In genomic region chr7:55065079-55065478, GRCh38 we compare ENCODE assay signal across 8 cellular contexts. TPM values are rescaled to one million over a fixed set of nuclear protein-coding genes. Genes with fewer than 3 reads are reported as not detected.
A peak's percentile ranks its signal among the peaks of the same experiment; 100 is the strongest.
DNase-seq lines count a peak whose midpoint lies in the region; ATAC-seq and TF ChIP-seq lines count a peak whose summit lies in the region.

No MANE protein-coding gene starts in this region.

- TF ChIP-seq CTCF in ascending aorta (IDR thresholded peaks at IDR 0.05) = no peak
- no peak for TF ChIP-seq CTCF in liver (IDR thresholded peaks at IDR 0.05; ENCODE audit: low read depth, low read length, missing input control)

- H3K4me1 ChIP-seq in ascending aorta = peaks cover 4 to 38% of the 10 kb centered on the region in 2 donors
- H3K4me1 ChIP-seq in liver (ENCODE audit: control insufficient read depth in 4 of 4, insufficient read depth in 4 of 4, low read length in 3 of 4) = peaks cover 4 to 45% (median 24%) of the 10 kb centered on the region in 4 donors

- no peaks in the 10 kb centered on the region for H3K9me3 ChIP-seq in ascending aorta
- no peaks in the 10 kb centered on the region for H3K9me3 ChIP-seq in liver (ENCODE audit: control insufficient read depth in 4 of 4, low read length in 3 of 4)

- H3K27me3 ChIP-seq in ascending aorta = no peaks in the 10 kb centered on the region
- no peaks in the 10 kb centered on the region for H3K27me3 ChIP-seq in liver (ENCODE audit: control insufficient read depth in 4 of 4, insufficient read depth in 4 of 4, low read length in 3 of 4)

- DNase-seq in ELR (ENCODE audit: low read depth) = peak; percentile 99
- DNase-seq in ascending aorta (ENCODE audit: low spot score in 2 of 2) = no peak
- DNase-seq in SHP77 (lab: John Stamatoyannopoulos, UW) = no peak
- DNase-seq in KG1 (lab: John Stamatoyannopoulos, UW) = no peak
- DNase-seq in stimulated activated CD4-positive, alpha-beta T cell treated with anti-CD3 and anti-CD28 coated beads, Interleukin-2, amount 100 ng/mL, for 24 hours = no peak

- intact Hi-C loops in ascending aorta (cut with DNase I) = loop anchor here (2.0 to 10.0 kb wide), 3 partner anchors 36 to 510 kb away; partner anchors contain the start of gene VOPP1

- ATAC-seq in HG03045 (IDR thresholded peaks at IDR 0.05; ENCODE audit: unreplicated experiment) (peak; percentile 49), HG03457 (IDR thresholded peaks at IDR 0.05; ENCODE audit: unreplicated experiment) (no peak)

- TF ChIP-seq RAD21 in liver (IDR thresholded peaks at IDR 0.05) = no peak

- H3K9ac ChIP-seq in liver (ENCODE audit: low read depth in 1 of 2, low read length in 2 of 2) = no peak overlapping the region

- peak overlapping the region in 1 of 2 donors; percentile 9 for H3K4me3 ChIP-seq in ascending aorta
- no peak overlapping the region for H3K4me3 ChIP-seq in liver (ENCODE audit: low read depth in 1 of 3, low read length in 3 of 3)

- 76% methylated on average over 4 of the region's 4 CpGs for WGBS in liver

- H3K27ac ChIP-seq in ascending aorta (peak overlapping the region; percentile 73 to 77), liver (ENCODE audit: low read depth in 1 of 2, low read length in 2 of 2) (peak overlapping the region; percentile 44 to 46)

- H3K36me3 ChIP-seq in ascending aorta = no peaks in the 10 kb centered on the region
- H3K36me3 ChIP-seq in liver (ENCODE audit: control insufficient read depth in 4 of 4, insufficient read depth in 3 of 4, low read depth in 1 of 4, low read length in 3 of 4) = peaks cover 0 to 2% (median 0%) of the 10 kb centered on the region in 4 donors

TF ChIP-seq in liver, 16 proteins besides CTCF, POLR2A, EP300 and RAD21:
- TF ChIP-seq, protein P1, sequence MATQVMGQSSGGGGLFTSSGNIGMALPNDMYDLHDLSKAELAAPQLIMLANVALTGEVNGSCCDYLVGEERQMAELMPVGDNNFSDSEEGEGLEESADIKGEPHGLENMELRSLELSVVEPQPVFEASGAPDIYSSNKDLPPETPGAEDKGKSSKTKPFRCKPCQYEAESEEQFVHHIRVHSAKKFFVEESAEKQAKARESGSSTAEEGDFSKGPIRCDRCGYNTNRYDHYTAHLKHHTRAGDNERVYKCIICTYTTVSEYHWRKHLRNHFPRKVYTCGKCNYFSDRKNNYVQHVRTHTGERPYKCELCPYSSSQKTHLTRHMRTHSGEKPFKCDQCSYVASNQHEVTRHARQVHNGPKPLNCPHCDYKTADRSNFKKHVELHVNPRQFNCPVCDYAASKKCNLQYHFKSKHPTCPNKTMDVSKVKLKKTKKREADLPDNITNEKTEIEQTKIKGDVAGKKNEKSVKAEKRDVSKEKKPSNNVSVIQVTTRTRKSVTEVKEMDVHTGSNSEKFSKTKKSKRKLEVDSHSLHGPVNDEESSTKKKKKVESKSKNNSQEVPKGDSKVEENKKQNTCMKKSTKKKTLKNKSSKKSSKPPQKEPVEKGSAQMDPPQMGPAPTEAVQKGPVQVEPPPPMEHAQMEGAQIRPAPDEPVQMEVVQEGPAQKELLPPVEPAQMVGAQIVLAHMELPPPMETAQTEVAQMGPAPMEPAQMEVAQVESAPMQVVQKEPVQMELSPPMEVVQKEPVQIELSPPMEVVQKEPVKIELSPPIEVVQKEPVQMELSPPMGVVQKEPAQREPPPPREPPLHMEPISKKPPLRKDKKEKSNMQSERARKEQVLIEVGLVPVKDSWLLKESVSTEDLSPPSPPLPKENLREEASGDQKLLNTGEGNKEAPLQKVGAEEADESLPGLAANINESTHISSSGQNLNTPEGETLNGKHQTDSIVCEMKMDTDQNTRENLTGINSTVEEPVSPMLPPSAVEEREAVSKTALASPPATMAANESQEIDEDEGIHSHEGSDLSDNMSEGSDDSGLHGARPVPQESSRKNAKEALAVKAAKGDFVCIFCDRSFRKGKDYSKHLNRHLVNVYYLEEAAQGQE (IDR thresholded peaks at IDR 0.05) = no peak
- TF ChIP-seq GABPA (IDR thresholded peaks at IDR 0.05 in 1 of 2, conservative IDR thresholded peaks at IDR 0.05 in 1 of 2) = no peak
- peak; percentile 46 to 48 for TF ChIP-seq JUND (IDR thresholded peaks at IDR 0.05)
- no peak for TF ChIP-seq FOXA1 (IDR thresholded peaks at IDR 0.05)

RNA-seq across cellular contexts. Expression of gene EGFR, which starts 46.3 kb away (rescaled TPM):
- 33.8 TPM for total RNA-seq in ascending aorta
- total RNA-seq in liver = 10 to 100 TPM; 31.8 to 37.0 TPM
- polyA plus RNA-seq in liver = 10 to 100 TPM; 22.6 to 23.6 TPM
